In the genomic region with DNA sequence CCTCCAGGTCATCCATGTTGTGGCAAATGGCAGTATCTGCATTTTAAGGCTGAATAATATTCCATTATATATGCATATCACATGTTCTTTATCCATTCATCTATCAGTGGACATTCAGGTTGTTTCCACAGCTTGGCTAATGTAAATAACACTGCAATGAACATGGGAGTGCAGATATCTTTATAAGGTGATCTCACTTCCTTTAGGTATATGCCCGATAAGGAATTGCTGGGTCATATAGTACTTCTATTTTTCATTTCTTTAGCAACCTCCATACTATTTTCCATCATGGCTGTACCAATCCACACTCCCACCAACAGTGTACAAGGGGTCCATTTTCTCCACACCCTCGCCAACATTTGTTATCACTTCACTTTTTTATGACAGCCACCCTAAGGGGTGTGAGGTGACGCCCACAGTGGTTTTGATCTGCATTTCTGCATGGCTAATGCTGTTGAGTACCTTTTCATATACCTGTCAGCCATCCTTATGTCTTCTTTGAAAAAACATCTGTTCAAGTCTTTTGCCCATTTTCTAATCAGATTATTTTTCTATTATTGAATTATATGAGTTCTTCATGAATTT, we compare ENCODE assay signal across 1 cellular context.
A peak's percentile ranks its signal among the peaks of the same experiment; 100 is the strongest.
TF ChIP-seq lines count a peak whose summit lies in the region.

No MANE protein-coding gene starts in this region.

TF ChIP-seq in endothelial cell of umbilical vein, 7 proteins besides CTCF, POLR2A, EP300 and RAD21:
- TF ChIP-seq FOS (IDR thresholded peaks at IDR 0.05; ENCODE audit: borderline replicate concordance, insufficient read depth, low read length) (no peak), MYC (IDR thresholded peaks at IDR 0.05; ENCODE audit: low read depth, low read length) (no peak), GATA2 (IDR thresholded peaks at IDR 0.05; ENCODE audit: insufficient read depth, insufficient read length, low read depth, low read length) (no peak), JUN (IDR thresholded peaks at IDR 0.05; ENCODE audit: borderline replicate concordance, insufficient read depth, insufficient read length, low read depth) (peak; percentile 44), EZH2 (IDR thresholded peaks at IDR 0.05; ENCODE audit: borderline replicate concordance, low read depth, low read length, severe bottlenecking) (no peak)
- TF ChIP-seq, protein P1, sequence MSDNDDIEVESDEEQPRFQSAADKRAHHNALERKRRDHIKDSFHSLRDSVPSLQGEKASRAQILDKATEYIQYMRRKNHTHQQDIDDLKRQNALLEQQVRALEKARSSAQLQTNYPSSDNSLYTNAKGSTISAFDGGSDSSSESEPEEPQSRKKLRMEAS (IDR thresholded peaks at IDR 0.05; ENCODE audit: insufficient read depth, insufficient read length), result no peak
